In the genomic region with DNA sequence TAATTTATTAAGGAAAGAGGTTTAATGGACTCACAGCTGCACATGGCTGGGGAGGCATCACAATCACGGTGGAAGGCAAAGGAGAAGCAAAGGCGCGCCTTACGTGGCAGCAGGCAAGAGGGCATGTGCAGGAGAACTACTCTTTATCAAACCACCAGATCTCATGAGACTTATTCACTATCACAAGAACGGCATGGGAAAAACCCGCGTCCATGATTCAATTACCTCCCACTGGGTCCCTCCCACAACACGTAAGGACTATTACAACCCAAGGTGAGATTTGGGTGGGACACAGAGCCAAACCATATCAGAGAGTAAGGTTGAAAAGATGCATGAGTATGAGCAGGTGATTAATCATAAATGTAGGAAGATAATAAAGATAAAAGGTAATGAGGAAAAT, we compare ENCODE assay signal across 18 cellular contexts.
"Had no signal": no experiment of that assay in that cellular context is flagged by ENCODE, and none has a peak within 500 bp of the region (broad histone marks: within the 10 kb centered on the region; RNA-seq: fewer than 3 reads in every experiment).

No MANE protein-coding gene starts in this region.

- FAIRE-seq: frontal cortex, TTC549 had no signal

- ATAC-seq: lower lobe of right lung; stimulated activated effector memory CD8-positive, alpha-beta T cell treated with anti-CD3 and anti-CD28 coated beads, Interleukin-12 subunit alpha, Interleukin-12 subunit beta, amount 100 ng/mL, for 72 hours; WTC11 had no signal

- H3K4me3 Mint-ChIP-seq: activated CD4-positive, alpha-beta memory T cell treated with anti-CD3 and anti-CD28 coated beads, Interleukin-2, amount 10 ng/mL, durations not matched to agents 7 days and 5 days; activated T-cell treated with anti-CD3 and anti-CD28 coated beads, Interleukin-2, amount 50 U/mL, for 24 hours; immature natural killer cell; neural progenitor cell; stimulated activated effector memory CD8-positive, alpha-beta T cell treated with anti-CD3 and anti-CD28 coated beads, Interleukin-12 subunit alpha, Interleukin-12 subunit beta, amount 100 ng/mL, for 72 hours; WTC11 had no signal

- H3K27ac ChIP-seq: lower lobe of right lung, neural progenitor cell, parathyroid adenoma, thyroid gland had no signal

- H3K36me3 Mint-ChIP-seq: immature natural killer cell; neural progenitor cell; stimulated activated effector memory CD8-positive, alpha-beta T cell treated with anti-CD3 and anti-CD28 coated beads, Interleukin-12 subunit alpha, Interleukin-12 subunit beta, amount 100 ng/mL, for 72 hours; WTC11 had no signal

- H3K9ac ChIP-seq: neural progenitor cell, parathyroid adenoma had no signal

- H3K9me3 Mint-ChIP-seq: activated CD4-positive, alpha-beta memory T cell treated with anti-CD3 and anti-CD28 coated beads, Interleukin-2, amount 10 ng/mL, durations not matched to agents 7 days and 5 days; activated T-cell treated with anti-CD3 and anti-CD28 coated beads, Interleukin-2, amount 50 U/mL, for 24 hours; immature natural killer cell; neural progenitor cell; stimulated activated effector memory CD8-positive, alpha-beta T cell treated with anti-CD3 and anti-CD28 coated beads, Interleukin-12 subunit alpha, Interleukin-12 subunit beta, amount 100 ng/mL, for 72 hours; WTC11 had no signal

- H3K36me3 ChIP-seq: lower lobe of right lung, neural progenitor cell, sigmoid colon, thyroid gland had no signal

- H3K4me2 ChIP-seq: neural progenitor cell had no signal

- H3K27me3 ChIP-seq: sigmoid colon, thyroid gland had no signal

- H3K4me3 ChIP-seq: lower lobe of right lung, neural progenitor cell, sigmoid colon, thyroid gland had no signal

- H3K27ac Mint-ChIP-seq: activated CD4-positive, alpha-beta memory T cell treated with anti-CD3 and anti-CD28 coated beads, Interleukin-2, amount 10 ng/mL, durations not matched to agents 7 days and 5 days; activated T-cell treated with anti-CD3 and anti-CD28 coated beads, Interleukin-2, amount 50 U/mL, for 24 hours; immature natural killer cell; neural progenitor cell; stimulated activated effector memory CD8-positive, alpha-beta T cell treated with anti-CD3 and anti-CD28 coated beads, Interleukin-12 subunit alpha, Interleukin-12 subunit beta, amount 100 ng/mL, for 72 hours; WTC11 had no signal

- H3K9me3 ChIP-seq: lower lobe of right lung, sigmoid colon, thyroid gland had no signal

- H2AFZ ChIP-seq: neural progenitor cell, parathyroid adenoma had no signal

- DNase-seq: activated CD4-positive, alpha-beta memory T cell treated with anti-CD3 and anti-CD28 coated beads, Interleukin-2, amount 10 ng/mL, durations not matched to agents 7 days and 5 days; activated CD4-positive, alpha-beta T cell treated with anti-CD3 and anti-CD28 coated beads for 4 hours; activated naive CD4-positive, alpha-beta T cell treated with anti-CD3 and anti-CD28 coated beads, Interleukin-2, amount 50 U/mL, for 16 hours; activated T-cell treated with anti-CD3 and anti-CD28 coated beads, Interleukin-2, amount 50 U/mL, for 24 hours; central memory CD4-positive, alpha-beta T cell; cortex of kidney; effector CD8-positive, alpha-beta T cell; immature natural killer cell; lower lobe of right lung; midbrain; thyroid gland had no signal
